In the genomic region with DNA sequence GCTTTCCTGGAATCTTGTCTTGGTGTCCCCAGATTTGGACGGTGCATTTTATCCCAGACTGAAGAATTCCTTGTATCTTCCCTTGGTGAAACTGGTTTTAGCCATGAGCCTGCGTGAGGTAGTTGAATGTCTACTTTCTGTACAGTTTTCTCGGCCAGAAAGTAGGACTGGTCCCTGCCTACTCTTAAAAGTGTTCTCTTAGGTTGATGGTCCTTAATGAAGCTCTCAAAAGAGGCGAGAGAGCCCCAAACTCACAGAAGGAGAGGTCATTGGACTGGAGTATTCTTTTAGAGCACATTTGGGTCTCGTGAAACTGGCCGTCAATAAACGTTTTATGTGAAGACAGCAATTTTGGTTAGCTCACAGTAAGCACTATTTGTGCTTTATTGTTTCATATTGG, we compare ENCODE assay signal across 8 cellular contexts. TPM values are rescaled to one million over a fixed set of nuclear protein-coding genes. Genes with fewer than 3 reads are reported as not detected.
DNase-seq lines count a peak whose midpoint lies in the region; ATAC-seq, FAIRE-seq and TF ChIP-seq lines count a peak whose summit lies in the region.

No MANE protein-coding gene starts in this region.

- CTCF ChIA-PET in activated CD8-positive, alpha-beta T cell treated with anti-CD3 and anti-CD28 coated beads, Interleukin-2, amount 10 ng/mL, durations not matched to agents 7 days and 5 days (lab: Charles Lee): interaction anchor here (1.2 to 2.6 kb wide), 3 partner anchors 20 to 188 kb away, joined by 3 to 13 read pairs (median 5); no protein-coding TSS in a partner anchor

- WGBS in gastroesophageal sphincter (ENCODE audit: low coverage in 1 of 2), 2 donors: 0% methylated on average over 4 to 7 of the region's 7 CpGs
- 0% methylated on average over 7 of the region's 7 CpGs for WGBS in small intestine, 3 donors

- TF ChIP-seq EP300 in gastroesophageal sphincter (IDR thresholded peaks at IDR 0.05): no peak

- ATAC-seq in gastroesophageal sphincter: no peak
- no peak for ATAC-seq in activated CD8-positive, alpha-beta T cell treated with anti-CD3 and anti-CD28 coated beads, Interleukin-2, amount 10 ng/mL, durations not matched to agents 7 days and 5 days

- TF ChIP-seq CTCF in GM20000 (IDR thresholded peaks at IDR 0.05; ENCODE audit: extremely low read depth, missing control alignments) (no peak), Peyer's patch (IDR thresholded peaks at IDR 0.05) (no peak), gastroesophageal sphincter (IDR thresholded peaks at IDR 0.05) (no peak)

- H3K4me3 Mint-ChIP-seq in activated CD8-positive, alpha-beta T cell treated with anti-CD3 and anti-CD28 coated beads, Interleukin-2, amount 10 ng/mL, durations not matched to agents 7 days and 5 days: no peak overlapping the region

- H3K27me3 ChIP-seq in Peyer's patch (no peaks in the 10 kb centered on the region), gastroesophageal sphincter (no peaks in the 10 kb centered on the region), small intestine (ENCODE audit: control insufficient read depth in 2 of 2, insufficient read depth in 2 of 2, low read length in 2 of 2) (no peaks in the 10 kb centered on the region)

- H3K36me3 ChIP-seq in Peyer's patch (no peaks in the 10 kb centered on the region), gastroesophageal sphincter (no peaks in the 10 kb centered on the region), small intestine (ENCODE audit: control insufficient read depth in 2 of 2, insufficient read depth in 2 of 2, low read length in 2 of 2) (no peaks in the 10 kb centered on the region)

- peaks cover 8% of the 10 kb centered on the region for H3K4me1 Mint-ChIP-seq in activated CD8-positive, alpha-beta T cell treated with anti-CD3 and anti-CD28 coated beads, Interleukin-2, amount 10 ng/mL, durations not matched to agents 7 days and 5 days (ENCODE audit: low read depth)

- POLR2A ChIA-PET in activated CD8-positive, alpha-beta T cell treated with anti-CD3 and anti-CD28 coated beads, Interleukin-2, amount 10 ng/mL, durations not matched to agents 7 days and 5 days (lab: Charles Lee): no interaction called here

- FAIRE-seq in small intestine (lab: Jason Lieb, UNC) (no peak), HTR-8/SVneo (lab: Jason Lieb, UNC) (no peak), urothelium cell line (lab: Jason Lieb, UNC) (no peak)

- no peak for TF ChIP-seq POLR2A in Peyer's patch (IDR thresholded peaks at IDR 0.05)
- TF ChIP-seq POLR2A in gastroesophageal sphincter (IDR thresholded peaks at IDR 0.05): no peak

- H3K4me1 ChIP-seq in Peyer's patch: peaks cover 0 to 17% (median 3%) of the 10 kb centered on the region in 4 donors
- peaks cover 3 to 27% (median 10%) of the 10 kb centered on the region in 3 donors for H3K4me1 ChIP-seq in gastroesophageal sphincter
- peaks cover 0 to 4% of the 10 kb centered on the region in 2 donors for H3K4me1 ChIP-seq in small intestine (ENCODE audit: control insufficient read depth in 2 of 2, insufficient read depth in 1 of 2, low read depth in 1 of 2, low read length in 1 of 2)

- H3K4me3 ChIP-seq in Peyer's patch (peak overlapping the region; percentile 57 to 98 (median 80)), gastroesophageal sphincter (peak overlapping the region; percentile 80 to 91), small intestine (ENCODE audit: low read depth in 1 of 2, low read length in 2 of 2) (peak overlapping the region; percentile 92 to 95)

- no peaks in the 10 kb centered on the region for H3K9me3 Mint-ChIP-seq in activated CD8-positive, alpha-beta T cell treated with anti-CD3 and anti-CD28 coated beads, Interleukin-2, amount 10 ng/mL, durations not matched to agents 7 days and 5 days (ENCODE audit: insufficient read depth)

- DNase-seq in GM20000 (ENCODE audit: low spot score) (peak; percentile 11), Peyer's patch (no peak), small intestine (no peak), HTR-8/SVneo (ENCODE audit: insufficient read length, low spot score) (no peak), urothelium cell line (ENCODE audit: low spot score) (no peak)
- DNase-seq in activated CD8-positive, alpha-beta T cell treated with anti-CD3 and anti-CD28 coated beads, Interleukin-2, amount 10 ng/mL, durations not matched to agents 7 days and 5 days: no peak
- DNase-seq in activated CD8-positive, alpha-beta memory T cell treated with anti-CD3 and anti-CD28 coated beads, Interleukin-2, amount 50 U/mL, for 4 hours: no peak

- peaks cover 2% of the 10 kb centered on the region for H3K36me3 Mint-ChIP-seq in activated CD8-positive, alpha-beta T cell treated with anti-CD3 and anti-CD28 coated beads, Interleukin-2, amount 10 ng/mL, durations not matched to agents 7 days and 5 days (ENCODE audit: low read depth)

- no peaks in the 10 kb centered on the region for H3K27me3 Mint-ChIP-seq in activated CD8-positive, alpha-beta T cell treated with anti-CD3 and anti-CD28 coated beads, Interleukin-2, amount 10 ng/mL, durations not matched to agents 7 days and 5 days (ENCODE audit: low read depth)

- H3K27ac ChIP-seq in Peyer's patch: peak overlapping the region; percentile 82 to 89 (median 85)
- H3K27ac ChIP-seq in gastroesophageal sphincter: peak overlapping the region; percentile 63 to 88 (median 85)
- H3K27ac ChIP-seq in small intestine (ENCODE audit: low read depth in 1 of 2, low read length in 1 of 2): peak overlapping the region; percentile 77 to 86

- H3K9me3 ChIP-seq in Peyer's patch: no peaks in the 10 kb centered on the region
- no peaks in the 10 kb centered on the region for H3K9me3 ChIP-seq in gastroesophageal sphincter
- H3K9me3 ChIP-seq in small intestine (ENCODE audit: control insufficient read depth, low read depth): no peaks in the 10 kb centered on the region

- no peak overlapping the region for H3K27ac Mint-ChIP-seq in activated CD8-positive, alpha-beta T cell treated with anti-CD3 and anti-CD28 coated beads, Interleukin-2, amount 10 ng/mL, durations not matched to agents 7 days and 5 days

RNA-seq across cellular contexts. Expression of a gene that starts 0.7 kb away (rescaled TPM):
- total RNA-seq in Peyer's patch: 10 to 100 TPM in 3 of 4 donors, 1 to 10 TPM in 1; 8.2 to 14.0 (median 12.4) TPM
- total RNA-seq in gastroesophageal sphincter: 10 to 100 TPM; 15.3 to 19.6 (median 17.7) TPM
- 10 to 100 TPM; 11.6 to 18.9 (median 13.0) TPM for polyA plus RNA-seq in small intestine
- 10 to 100 TPM; 18.8 to 19.6 TPM for total RNA-seq in activated CD8-positive, alpha-beta T cell treated with anti-CD3 and anti-CD28 coated beads, Interleukin-2, amount 10 ng/mL, durations not matched to agents 7 days and 5 days
